16 cellular contexts compared by ENCODE assay signal in genomic region chr11:130050272-130050671, GRCh38. TPM values are rescaled to one million over a fixed set of nuclear protein-coding genes. Genes with fewer than 3 reads are reported as not detected.
A peak's percentile ranks its signal among the peaks of the same experiment; 100 is the strongest.
DNase-seq lines count a peak whose midpoint lies in the region; ATAC-seq and TF ChIP-seq lines count a peak whose summit lies in the region.
"Had no signal": no experiment of that assay in that cellular context is flagged by ENCODE, and none has a peak within 500 bp of the region (broad histone marks: within the 10 kb centered on the region; RNA-seq: fewer than 3 reads in every experiment).

No MANE protein-coding gene starts in this region.

- no peak for TF ChIP-seq CTCF in osteocyte (IDR thresholded peaks at IDR 0.05)
- TF ChIP-seq CTCF in testis (IDR thresholded peaks at IDR 0.05), result no peak

- peaks cover 2% of the 10 kb centered on the region for H3K4me1 Mint-ChIP-seq in osteocyte (ENCODE audit: unreplicated experiment)
- H3K4me1 Mint-ChIP-seq: neural crest cell had no signal

- H3K4me1 ChIP-seq in testis, result no peaks in the 10 kb centered on the region
- no peaks in the 10 kb centered on the region for H3K4me1 ChIP-seq in effector memory CD4-positive, alpha-beta T cell (ENCODE audit: control insufficient read depth, insufficient read depth, low read length, poor library complexity, severe bottlenecking)
- H3K4me1 ChIP-seq: body of pancreas had no signal

- TF ChIP-seq POLR2A in testis (IDR thresholded peaks at IDR 0.05), result no peak

- peak; percentile 60 for DNase-seq in H7
- DNase-seq in NCI-H2196 treated with DMSO at 0.1 percent for 48 hours (lab: John Stamatoyannopoulos, UW; ENCODE audit: unreplicated experiment), result peak; percentile 45
- DNase-seq in left cardiac atrium, result no peak
- DNase-seq in osteocyte (ENCODE audit: extremely low spot score, unreplicated experiment), result peak; percentile 25
- no peak for DNase-seq in testis
- DNase-seq in effector memory CD4-positive, alpha-beta T cell, result no peak
- DNase-seq in stimulated activated CD4-positive, alpha-beta T cell treated with anti-CD3 and anti-CD28 coated beads, Interleukin-4, amount 100 ng/mL, for 1 hour, result no peak
- DNase-seq: activated CD4-positive, alpha-beta T cell treated with anti-CD3 and anti-CD28 coated beads, Interleukin-2, amount 50 U/mL, for 48 hours; effector CD8-positive, alpha-beta T cell; MG63; NCI-H446 treated with DMSO at 0.1 percent for 48 hours; RPMI8226 had no signal

- H3K9me3 Mint-ChIP-seq in osteocyte (ENCODE audit: unreplicated experiment), result no peaks in the 10 kb centered on the region
- H3K9me3 Mint-ChIP-seq: activated T-helper 2 cell treated with anti-CD3 and anti-CD28 coated beads, Interferon-gamma antibody, Interleukin-2, Interleukin-4, amounts not matched to agents 10 μg/mL and 5 μg/mL and 100 μg/mL, durations not matched to agents 14 hours and 24 hours and 36 hours had no signal

- no peak overlapping the region for H3K4me3 ChIP-seq in H7 (ENCODE audit: insufficient read depth, low read depth, low read length)
- H3K4me3 ChIP-seq in testis, result no peak overlapping the region
- no peak overlapping the region for H3K4me3 ChIP-seq in effector memory CD4-positive, alpha-beta T cell (ENCODE audit: insufficient read depth, low read depth, low read length, poor library complexity, severe bottlenecking)
- H3K4me3 ChIP-seq: body of pancreas, MG63, skin epidermis had no signal

- no peaks in the 10 kb centered on the region for H3K36me3 ChIP-seq in H7 (replicated peaks; ENCODE audit: control insufficient read depth, insufficient read depth, low read length)
- no peaks in the 10 kb centered on the region for H3K36me3 ChIP-seq in testis (ENCODE audit: low read depth, missing control alignments)
- no peaks in the 10 kb centered on the region for H3K36me3 ChIP-seq in effector memory CD4-positive, alpha-beta T cell (ENCODE audit: control insufficient read depth, insufficient read depth, low read length)
- H3K36me3 ChIP-seq: MG63 had no signal

- no peak overlapping the region for H3K4me3 Mint-ChIP-seq in osteocyte (ENCODE audit: unreplicated experiment)
- H3K4me3 Mint-ChIP-seq: neural crest cell had no signal

- H3K27me3 Mint-ChIP-seq in osteocyte (ENCODE audit: unreplicated experiment), result no peaks in the 10 kb centered on the region

- peak; percentile 82 to 87 for ATAC-seq in left cardiac atrium
- ATAC-seq: body of pancreas had no signal

- H3K9me3 ChIP-seq in testis, result no peaks in the 10 kb centered on the region
- H3K9me3 ChIP-seq in effector memory CD4-positive, alpha-beta T cell (ENCODE audit: control insufficient read depth, low read length), result no peaks in the 10 kb centered on the region
- H3K9me3 ChIP-seq: body of pancreas had no signal

- WGBS in testis, 2 donors, result 70 to 85% methylated on average over 3 of the region's 3 CpGs

- H3K27ac ChIP-seq in testis, result no peak overlapping the region
- no peak overlapping the region for H3K27ac ChIP-seq in effector memory CD4-positive, alpha-beta T cell (ENCODE audit: insufficient read depth, low read length, poor library complexity, severe bottlenecking)

- no peaks in the 10 kb centered on the region for H3K36me3 Mint-ChIP-seq in osteocyte (ENCODE audit: unreplicated experiment)

- H3K27me3 ChIP-seq in H7 (ENCODE audit: control insufficient read depth, insufficient read depth, low read length), result no peaks in the 10 kb centered on the region
- H3K27me3 ChIP-seq in testis, result no peaks in the 10 kb centered on the region
- H3K27me3 ChIP-seq in effector memory CD4-positive, alpha-beta T cell (replicated peaks; ENCODE audit: control insufficient read depth, insufficient read depth, low read length, poor library complexity, severe bottlenecking), result no peaks in the 10 kb centered on the region
- H3K27me3 ChIP-seq: body of pancreas, MG63 had no signal

- intact Hi-C loops in left cardiac atrium (cut with DNase I) (no loop called here), testis (cut with DNase I; ENCODE audit: low total_unique reads) (no loop called here)

- no peak overlapping the region for H3K27ac Mint-ChIP-seq in osteocyte (ENCODE audit: unreplicated experiment)
- H3K27ac Mint-ChIP-seq: activated T-helper 2 cell treated with anti-CD3 and anti-CD28 coated beads, Interferon-gamma antibody, Interleukin-2, Interleukin-4, amounts not matched to agents 10 μg/mL and 5 μg/mL and 100 μg/mL, durations not matched to agents 14 hours and 24 hours and 36 hours had no signal

RNA-seq across cellular contexts. Expression of gene APLP2, which starts 19.4 kb away (rescaled TPM):
- 252 and 257 TPM in 2 replicates for total RNA-seq in H7 (2014; rRNA removed; shearing (Covaris generic))
- total RNA-seq in left cardiac atrium, result 100 to 1,000 TPM; 298 to 322 TPM
- total RNA-seq in osteocyte, result 330 and 338 TPM in 2 replicates
- total RNA-seq in testis, result 100 to 1,000 TPM; 105 to 130 TPM
- polyA plus RNA-seq in testis (ENCODE audit: insufficient read depth, low read depth, low replicate concordance), result 159 TPM

RNA-seq across cellular contexts. Expression of gene PRDM10, which starts 47.6 kb away (rescaled TPM):
- 10.6 and 13.0 TPM in 2 replicates for total RNA-seq in H7 (2014; rRNA removed; shearing (Covaris generic))
- total RNA-seq in left cardiac atrium (1 to 10 TPM; 3.8 to 6.1 TPM), osteocyte (15.3 and 17.2 TPM in 2 replicates), testis (10 to 100 TPM in 1 of 2 donors, 1 to 10 TPM in 1; 9.2 to 14.7 TPM)
- polyA plus RNA-seq in testis (ENCODE audit: insufficient read depth, low read depth, low replicate concordance), result 4.9 TPM

Comparison
In these comparisons a context has a peak if more than half of its experiments do, and no peak if none do; other contexts are left out.
1. DNase-seq: peak in H7 (single experiment), NCI-H2196 treated with DMSO at 0.1 percent for 48 hours (single experiment) and osteocyte (single experiment); none in left cardiac atrium (single experiment), testis (single experiment), effector memory CD4-positive, alpha-beta T cell (0 of 3) and stimulated activated CD4-positive, alpha-beta T cell treated with anti-CD3 and anti-CD28 coated beads, Interleukin-4, amount 100 ng/mL, for 1 hour (single experiment).